Comparison of ENCODE assay signal across 8 cellular contexts in genomic region chr13:32246468-32246867, GRCh38.
A peak's percentile ranks its signal among the peaks of the same experiment; 100 is the strongest.
DNase-seq lines count a peak whose midpoint lies in the region; ATAC-seq and TF ChIP-seq lines count a peak whose summit lies in the region.

No MANE protein-coding gene starts in this region.

- H3K4me2 ChIP-seq in SU-DHL-6 (ENCODE audit: low read depth, low read length, poor library complexity, severe bottlenecking) = no peak overlapping the region

- TF ChIP-seq CTCF in SU-DHL-6 (IDR thresholded peaks at IDR 0.05; ENCODE audit: insufficient read depth, low read length, poor library complexity, severe bottlenecking) (peak; percentile 38), chondrocyte (IDR thresholded peaks at IDR 0.05) (peak; percentile 87), lower leg skin (IDR thresholded peaks at IDR 0.05) (no peak)

- DNase-seq in NCI-H345 (lab: John Stamatoyannopoulos, UW) (peak; percentile 21), NCI-H345 treated with DMSO at 0.1 percent for 48 hours (lab: John Stamatoyannopoulos, UW; ENCODE audit: unreplicated experiment) (no peak), HT1080 (ENCODE audit: low read depth) (peak; percentile 67), chondrocyte (ENCODE audit: low spot score) (no peak), lower leg skin (ENCODE audit: low spot score in 2 of 2) (peak; percentile 32 to 87)
- peak; percentile 17 for DNase-seq in stimulated activated naive B cell treated with anti-CD40 and anti-IgM and Interleukin-4, amounts not matched to agents 10 μg/mL and 1 μg/mL and 100 μg/mL, for 72 hours

- H4K20me1 ChIP-seq in SU-DHL-6 (ENCODE audit: low read depth, low read length) = no peaks in the 10 kb centered on the region

- no peak overlapping the region for H3K27ac ChIP-seq in SU-DHL-6 (ENCODE audit: low read depth, low read length)

- H3K4me3 ChIP-seq in SU-DHL-6 (ENCODE audit: insufficient read depth, low read length, poor library complexity, severe bottlenecking) = no peak overlapping the region
- H3K4me3 ChIP-seq in lower leg skin (ENCODE audit: low read depth, poor library complexity, severe bottlenecking) = no peak overlapping the region

- H3K4me3 Mint-ChIP-seq in chondrocyte (ENCODE audit: unreplicated experiment) = no peak overlapping the region
- no peak overlapping the region for H3K4me3 Mint-ChIP-seq in stimulated activated naive B cell treated with anti-CD40 and anti-IgM and Interleukin-4, amounts not matched to agents 10 μg/mL and 1 μg/mL and 100 μg/mL, for 72 hours

- no peaks in the 10 kb centered on the region for H3K36me3 ChIP-seq in SU-DHL-6 (ENCODE audit: low read length)

- no peaks in the 10 kb centered on the region for H3K27me3 Mint-ChIP-seq in chondrocyte (ENCODE audit: low read depth)
- H3K27me3 Mint-ChIP-seq in stimulated activated naive B cell treated with anti-CD40 and anti-IgM and Interleukin-4, amounts not matched to agents 10 μg/mL and 1 μg/mL and 100 μg/mL, for 72 hours = no peaks in the 10 kb centered on the region

- H3K36me3 Mint-ChIP-seq in chondrocyte (ENCODE audit: low read depth) = peaks cover 22% of the 10 kb centered on the region
- H3K36me3 Mint-ChIP-seq in stimulated activated naive B cell treated with anti-CD40 and anti-IgM and Interleukin-4, amounts not matched to agents 10 μg/mL and 1 μg/mL and 100 μg/mL, for 72 hours = peaks cover 0 to 2% of the 10 kb centered on the region in 2 donors

- no peaks in the 10 kb centered on the region for H3F3A ChIP-seq in SU-DHL-6 (ENCODE audit: insufficient read depth)

- H3K4me1 Mint-ChIP-seq in chondrocyte (ENCODE audit: low read depth) = peaks cover 18% of the 10 kb centered on the region
- H3K4me1 Mint-ChIP-seq in stimulated activated naive B cell treated with anti-CD40 and anti-IgM and Interleukin-4, amounts not matched to agents 10 μg/mL and 1 μg/mL and 100 μg/mL, for 72 hours = peaks cover 0 to 2% of the 10 kb centered on the region in 2 donors

- no peaks in the 10 kb centered on the region for H3K9me3 Mint-ChIP-seq in chondrocyte (ENCODE audit: low read depth)
- no peaks in the 10 kb centered on the region for H3K9me3 Mint-ChIP-seq in stimulated activated naive B cell treated with anti-CD40 and anti-IgM and Interleukin-4, amounts not matched to agents 10 μg/mL and 1 μg/mL and 100 μg/mL, for 72 hours

- no peaks in the 10 kb centered on the region for H3K27me3 ChIP-seq in SU-DHL-6 (ENCODE audit: low read length)

- H3K9ac ChIP-seq in SU-DHL-6 (ENCODE audit: low read length) = no peak overlapping the region

- H3K9me2 ChIP-seq in SU-DHL-6 (replicated peaks; ENCODE audit: insufficient read depth, low read length) = no peaks in the 10 kb centered on the region

- H3K27ac Mint-ChIP-seq in chondrocyte (ENCODE audit: unreplicated experiment) = peak overlapping the region; percentile 60
- no peak overlapping the region for H3K27ac Mint-ChIP-seq in stimulated activated naive B cell treated with anti-CD40 and anti-IgM and Interleukin-4, amounts not matched to agents 10 μg/mL and 1 μg/mL and 100 μg/mL, for 72 hours

- no peak overlapping the region for H2AFZ ChIP-seq in SU-DHL-6 (ENCODE audit: low read depth, low read length, severe bottlenecking)

- no peaks in the 10 kb centered on the region for H3K9me3 ChIP-seq in SU-DHL-6 (ENCODE audit: insufficient read depth, low read length)

- 62 to 66% methylated on average over 2 of the region's 2 CpGs for WGBS in lower leg skin, 2 donors

- no peak for TF ChIP-seq POLR2A in lower leg skin (IDR thresholded peaks at IDR 0.05)

- intact Hi-C loops in lower leg skin (cut with DNase I; ENCODE audit: low total_unique reads) = no loop called here

- no peaks in the 10 kb centered on the region for H3K79me2 ChIP-seq in SU-DHL-6 (ENCODE audit: insufficient read depth, low read length)

- peak; percentile 82 for ATAC-seq in GM21447 (IDR thresholded peaks at IDR 0.05; ENCODE audit: unreplicated experiment)
- peak; percentile 91 to 98 for ATAC-seq in stimulated activated naive B cell treated with anti-CD40 and anti-IgM and Interleukin-4, amounts not matched to agents 10 μg/mL and 1 μg/mL and 100 μg/mL, for 72 hours (replicated peaks)

Comparison
In these comparisons a context has a peak if more than half of its experiments do, and no peak if none do; other contexts are left out.
1. DNase-seq: peak in NCI-H345 (single experiment), HT1080 (single experiment), lower leg skin (2 of 2) and stimulated activated naive B cell treated with anti-CD40 and anti-IgM and Interleukin-4, amounts not matched to agents 10 μg/mL and 1 μg/mL and 100 μg/mL, for 72 hours (single experiment); none in NCI-H345 treated with DMSO at 0.1 percent for 48 hours (single experiment) and chondrocyte (single experiment).
2. CTCF ChIP-seq: peak in SU-DHL-6 (single experiment) and chondrocyte (single experiment); none in lower leg skin (0 of 3).